9 cellular contexts compared by ENCODE assay signal in the genomic region with DNA sequence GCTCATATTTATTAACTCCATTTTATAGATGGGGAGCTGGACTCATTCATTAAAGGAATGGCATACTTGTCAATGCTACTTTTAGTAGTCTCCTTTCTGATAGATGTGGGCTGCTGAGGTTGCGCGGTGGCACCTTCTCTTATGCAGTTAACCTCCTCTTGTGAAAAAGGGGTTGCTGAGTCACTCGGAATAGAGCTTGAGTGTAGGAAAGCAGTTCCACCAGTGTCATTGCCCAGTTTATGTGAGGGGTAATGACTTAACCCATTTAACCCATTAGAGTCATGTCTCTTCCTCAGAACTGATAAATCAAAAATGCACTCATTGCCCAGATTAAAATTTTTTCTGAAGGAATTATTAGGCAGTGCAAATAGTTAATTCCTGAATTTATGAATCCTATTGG. TPM values are rescaled to one million over a fixed set of nuclear protein-coding genes. Genes with fewer than 3 reads are reported as not detected.
DNase-seq lines count a peak whose midpoint lies in the region; ATAC-seq and TF ChIP-seq lines count a peak whose summit lies in the region.
"Had no signal": no experiment of that assay in that cellular context is flagged by ENCODE, and none has a peak within 500 bp of the region (broad histone marks: within the 10 kb centered on the region; RNA-seq: fewer than 3 reads in every experiment).

No MANE protein-coding gene starts in this region.

- no peak overlapping the region for H3K27ac ChIP-seq in GM23248

- no peaks in the 10 kb centered on the region for H3K9me3 ChIP-seq in GM23248 (ENCODE audit: low read depth)

- DNase-seq in GM23248 (peak; percentile 48), erythroblast (lab: John Stamatoyannopoulos, UW) (peak; percentile 29 to 59), NCI-H526 treated with DMSO at 0.1 percent for 48 hours (lab: John Stamatoyannopoulos, UW) (no peak), left ventricle myocardium superior (no peak), NCI-H2107 treated with DMSO at 0.1 percent for 48 hours (lab: John Stamatoyannopoulos, UW; ENCODE audit: unreplicated experiment) (no peak), NCI-H1436 treated with DMSO at 0.1 percent for 48 hours (lab: John Stamatoyannopoulos, UW) (no peak)
- DNase-seq in activated CD4-positive, alpha-beta T cell treated with anti-CD3 and anti-CD28 coated beads, Interleukin-2, amount 50 U/mL, for 1 hour: peak; percentile 8
- DNase-seq in stimulated activated CD4-positive, alpha-beta T cell treated with anti-CD3 and anti-CD28 coated beads, Interleukin-1b, Interleukin-23, amount 100 ng/mL, for 24 hours (ENCODE audit: low read depth in 4 of 4, low spot score in 1 of 4): peak in 3 of 4 experiments; percentile 10 to 25 (median 13)
- DNase-seq: left colon had no signal

- WGBS in GM23248 (ENCODE audit: low coverage in 1 of 2, low lambda C conversion rate in 2 of 2, missing lambda C conversion rate in 2 of 2), 2 experiments: 70 to 75% methylated on average over 3 of the region's 3 CpGs

- H3F3A ChIP-seq in GM23248 (ENCODE audit: insufficient read depth): peaks cover 15% of the 10 kb centered on the region

- TF ChIP-seq POLR2A in erythroblast (IDR thresholded peaks at IDR 0.05; ENCODE audit: low read length): no peak

- no peak overlapping the region for H2AFZ ChIP-seq in GM23248

- peaks cover 100% of the 10 kb centered on the region for H3K79me2 ChIP-seq in GM23248 (ENCODE audit: insufficient read depth)

- intact Hi-C loops in left ventricle myocardium superior (cut with micrococcal nuclease): no loop called here

- peaks cover 27% of the 10 kb centered on the region for H4K20me1 ChIP-seq in GM23248 (ENCODE audit: insufficient read depth)

- no peaks in the 10 kb centered on the region for H3K9me2 ChIP-seq in GM23248 (ENCODE audit: insufficient read depth)

- in situ Hi-C loops in GM23248 (cut with MboI): no loop called here

- H3K4me1 ChIP-seq in GM23248 (ENCODE audit: insufficient read depth): peaks cover 11% of the 10 kb centered on the region; the same call in 1 of the 2 replicates

- H3K9ac ChIP-seq in GM23248: no peak overlapping the region

- no peaks in the 10 kb centered on the region for H3K36me3 ChIP-seq in GM23248 (ENCODE audit: low read depth)

- no peak for ATAC-seq in left ventricle myocardium superior
- ATAC-seq: left colon had no signal

- H3K27me3 ChIP-seq in GM23248 (replicated peaks; ENCODE audit: insufficient read depth): no peaks in the 10 kb centered on the region

- no peak overlapping the region for H3K4me2 ChIP-seq in GM23248 (ENCODE audit: unreplicated experiment)

- no peak overlapping the region for H3K4me3 ChIP-seq in GM23248

RNA-seq across cellular contexts. Expression of gene MAPK14, which starts 6.3 kb away (rescaled TPM):
- 45.0 and 75.2 TPM in 2 replicates for total RNA-seq in GM23248 (2014; rRNA removed; shearing (Covaris generic))
- polyA plus RNA-seq in GM23248 (2016; fragmentation: Nextera tagmentation; extraction: Ambion mirVana): 26.8 and 27.0 TPM in 2 replicates
- total RNA-seq in left ventricle myocardium superior: 27.3 TPM

RNA-seq across cellular contexts. Expression of gene SLC26A8, which starts 9.5 kb away (rescaled TPM):
- not detected in 2 replicates for total RNA-seq in GM23248 (2014; rRNA removed; shearing (Covaris generic))
- not detected in 2 replicates for polyA plus RNA-seq in GM23248 (2016; fragmentation: Nextera tagmentation; extraction: Ambion mirVana)
- total RNA-seq in left ventricle myocardium superior: not detected

Comparison
In these comparisons a context has a peak if more than half of its experiments do, and no peak if none do; other contexts are left out.
1. DNase-seq: peak in GM23248 (single experiment), activated CD4-positive, alpha-beta T cell treated with anti-CD3 and anti-CD28 coated beads, Interleukin-2, amount 50 U/mL, for 1 hour (single experiment), erythroblast (2 of 2) and stimulated activated CD4-positive, alpha-beta T cell treated with anti-CD3 and anti-CD28 coated beads, Interleukin-1b, Interleukin-23, amount 100 ng/mL, for 24 hours (3 of 4); none in NCI-H526 treated with DMSO at 0.1 percent for 48 hours (single experiment), left ventricle myocardium superior (single experiment), NCI-H2107 treated with DMSO at 0.1 percent for 48 hours (single experiment) and NCI-H1436 treated with DMSO at 0.1 percent for 48 hours (single experiment).